9 cellular contexts compared by ENCODE assay signal in genomic region chr4:48017108-48017527, GRCh38. TPM values are rescaled to one million over a fixed set of nuclear protein-coding genes. Genes with fewer than 3 reads are reported as not detected.
A peak's percentile ranks its signal among the peaks of the same experiment; 100 is the strongest.
DNase-seq lines count a peak whose midpoint lies in the region; ATAC-seq, FAIRE-seq and TF ChIP-seq lines count a peak whose summit lies in the region.
"Had no signal": no experiment of that assay in that cellular context is flagged by ENCODE, and none has a peak within 500 bp of the region (broad histone marks: within the 10 kb centered on the region; RNA-seq: fewer than 3 reads in every experiment).

No MANE protein-coding gene starts in this region.

- TF ChIP-seq CTCF in endodermal cell (conservative IDR thresholded peaks at IDR 0.05) (no peak), D721Med (IDR thresholded peaks at IDR 0.05; ENCODE audit: insufficient read depth, missing control alignments) (no peak)

- H3K36me3 ChIP-seq in endodermal cell (ENCODE audit: control insufficient read depth, insufficient read depth, low read length) = no peaks in the 10 kb centered on the region
- no peaks in the 10 kb centered on the region for H3K36me3 ChIP-seq in muscle layer of duodenum (ENCODE audit: control insufficient read depth in 1 of 2, insufficient read depth in 2 of 2, low read length in 2 of 2)

- H3K4me3 ChIP-seq in endodermal cell (ENCODE audit: low read length) (peak overlapping the region; percentile 92), muscle layer of duodenum (ENCODE audit: low read depth in 1 of 2, low read length in 2 of 2) (peak overlapping the region; percentile 79 to 81)

- no peak overlapping the region for H3K27ac ChIP-seq in endodermal cell (ENCODE audit: low read depth, low read length)
- H3K27ac ChIP-seq in muscle layer of duodenum (ENCODE audit: low read length) = peak overlapping the region; percentile 60

- H3K9ac ChIP-seq in endodermal cell (ENCODE audit: extremely low read depth, low read length, poor library complexity, severe bottlenecking) = peak overlapping the region; percentile 59

- peak; percentile 46 for FAIRE-seq in HTR-8/SVneo (lab: Jason Lieb, UNC)
- no peak for FAIRE-seq in D721Med (lab: Jason Lieb, UNC)
- FAIRE-seq: TTC549 had no signal

- H3K36me3 Mint-ChIP-seq in endodermal cell (ENCODE audit: low read depth) = peaks cover 2% of the 10 kb centered on the region

- peak; percentile 84 for DNase-seq in EL
- DNase-seq in HTR-8/SVneo (ENCODE audit: insufficient read length, low spot score) = peak; percentile 77
- DNase-seq in activated CD4-positive, alpha-beta T cell treated with anti-CD3 and anti-CD28 coated beads, Interleukin-2, amount 50 U/mL, for 1 hour = peak; percentile 9
- DNase-seq in endodermal cell = peak; percentile 88
- peak; percentile 74 for DNase-seq in stimulated activated naive CD8-positive, alpha-beta T cell treated with anti-CD3 and anti-CD28 coated beads, Interleukin-15, Interleukin-2, amounts not matched to agents 100 U/mL and 50 U/mL, for 24 hours
- DNase-seq in D721Med (ENCODE audit: insufficient read length, low spot score) = no peak

- peak; percentile 65 for ATAC-seq in stimulated activated naive CD8-positive, alpha-beta T cell treated with anti-CD3 and anti-CD28 coated beads, Interleukin-15, Interleukin-2, amounts not matched to agents 100 U/mL and 50 U/mL, for 24 hours
- no peak for ATAC-seq in HG03135 (IDR thresholded peaks at IDR 0.05; ENCODE audit: unreplicated experiment)

- peaks cover 6% of the 10 kb centered on the region for H3K4me1 ChIP-seq in endodermal cell (ENCODE audit: control insufficient read depth, insufficient read depth, low read length)
- peaks cover 0 to 16% of the 10 kb centered on the region in 2 donors for H3K4me1 ChIP-seq in muscle layer of duodenum (ENCODE audit: control insufficient read depth in 1 of 2, insufficient read depth in 2 of 2, low read length in 2 of 2)

- H3K9me3 ChIP-seq in endodermal cell (ENCODE audit: control insufficient read depth, low read length) (peaks cover 23% of the 10 kb centered on the region), muscle layer of duodenum (ENCODE audit: control insufficient read depth in 1 of 2, low read length in 2 of 2) (no peaks in the 10 kb centered on the region)

- peaks cover 3% of the 10 kb centered on the region for H3K4me1 Mint-ChIP-seq in endodermal cell

- peaks cover 33% of the 10 kb centered on the region for H3K27me3 Mint-ChIP-seq in endodermal cell (ENCODE audit: insufficient read depth)

- H3K27ac Mint-ChIP-seq in endodermal cell = peak overlapping the region; percentile 85

- H3K9me3 Mint-ChIP-seq in endodermal cell = peaks cover 29% of the 10 kb centered on the region

- peaks cover 27% of the 10 kb centered on the region for H3K27me3 ChIP-seq in endodermal cell (ENCODE audit: control insufficient read depth, insufficient read depth, low read length, poor library complexity, severe bottlenecking)
- H3K27me3 ChIP-seq in muscle layer of duodenum (ENCODE audit: low read depth, low read length) = peaks cover 9% of the 10 kb centered on the region

- H3K4me3 Mint-ChIP-seq in endodermal cell = peak overlapping the region; percentile 80

- WGBS in endodermal cell (ENCODE audit: insufficient coverage in 1 of 2, insufficient read length in 1 of 2), 2 experiments = 1% methylated on average over 15 to 33 of the region's 33 CpGs

RNA-seq across cellular contexts. Expression of gene NIPAL1, which starts 0.5 kb away (rescaled TPM):
- 1 to 10 TPM; 3.4 to 8.4 TPM for total RNA-seq in endodermal cell
- 0.96 TPM for polyA plus RNA-seq in endodermal cell (2013, experiment 1 of 2)
- 1.1 TPM for polyA plus RNA-seq in endodermal cell (2013, experiment 2 of 2)

RNA-seq across cellular contexts. Expression of gene CNGA1, which starts 0.6 kb away (rescaled TPM):
- total RNA-seq in endodermal cell = under 1 TPM in 1 of 2 donors, not detected in 1; 0.24 TPM
- polyA plus RNA-seq in endodermal cell (2013, experiment 1 of 2) = 0.25 TPM
- 0.62 TPM for polyA plus RNA-seq in endodermal cell (2013, experiment 2 of 2)
